10 cellular contexts compared by ENCODE assay signal in the genomic region with DNA sequence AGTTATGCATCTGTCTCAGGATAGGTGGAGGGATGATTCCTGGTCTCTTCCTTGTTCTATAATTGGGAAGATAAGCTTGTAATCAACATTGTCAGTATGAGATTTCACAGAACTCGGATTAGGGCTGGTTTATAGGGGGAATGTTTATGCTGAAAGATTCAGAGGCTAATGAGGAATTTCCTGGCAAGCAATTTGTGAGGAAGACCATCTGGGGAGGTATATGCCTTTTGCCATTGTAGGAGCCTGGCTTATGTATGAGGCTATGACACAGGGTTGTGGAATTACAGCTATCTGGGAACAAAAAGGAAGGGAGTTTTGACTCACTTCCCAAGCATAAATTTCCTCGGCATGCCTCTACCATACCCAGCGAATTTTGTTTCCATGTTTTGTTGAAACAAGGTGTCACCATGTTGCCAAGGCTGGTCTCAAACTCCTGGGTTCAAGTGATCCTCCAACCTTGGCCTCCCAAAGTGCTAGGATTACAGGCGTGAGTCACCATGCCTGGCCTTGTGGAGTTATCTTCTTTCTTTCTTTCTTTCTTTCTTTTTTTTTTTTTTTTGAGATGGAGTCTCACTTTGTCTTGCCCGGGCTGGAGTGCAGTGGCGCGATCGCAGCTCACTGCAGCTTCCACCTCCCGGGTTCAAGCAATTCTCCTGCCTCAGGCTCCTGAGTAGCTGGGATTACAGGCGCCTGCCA. TPM values are rescaled to one million over a fixed set of nuclear protein-coding genes. Genes with fewer than 3 reads are reported as not detected.
A peak's percentile ranks its signal among the peaks of the same experiment; 100 is the strongest.
DNase-seq lines count a peak whose midpoint lies in the region; ATAC-seq, FAIRE-seq and TF ChIP-seq lines count a peak whose summit lies in the region.
"Had no signal": no experiment of that assay in that cellular context is flagged by ENCODE, and none has a peak within 500 bp of the region (broad histone marks: within the 10 kb centered on the region; RNA-seq: fewer than 3 reads in every experiment).

No MANE protein-coding gene starts in this region.

- peak; percentile 100 for DNase-seq in EH (ENCODE audit: low read depth)
- peak; percentile 92 for DNase-seq in RPMI7951 (ENCODE audit: low read depth)
- no peak for DNase-seq in epithelial cell of prostate (ENCODE audit: low read depth, low spot score)
- no peak for DNase-seq in pancreas
- no peak for DNase-seq in NCI-H1105 treated with DMSO at 0.1 percent for 48 hours (lab: John Stamatoyannopoulos, UW)
- DNase-seq in NCI-H2107 treated with DMSO at 0.1 percent for 48 hours (lab: John Stamatoyannopoulos, UW; ENCODE audit: unreplicated experiment) = no peak
- DNase-seq in cortex of kidney (lab: John Stamatoyannopoulos, UW) = no peak
- no peak for DNase-seq in UCSD-AML1 (lab: John Stamatoyannopoulos, UW; ENCODE audit: unreplicated experiment)
- DNase-seq: effector CD4-positive, alpha-beta T cell; SHP77 treated with DMSO at 0.1 percent for 48 hours had no signal

- H3K4me3 ChIP-seq in pancreas = no peak overlapping the region

- no peaks in the 10 kb centered on the region for H3K9me3 ChIP-seq in pancreas

- H3K27ac ChIP-seq in epithelial cell of prostate (peak overlapping the region; percentile 94), pancreas (no peak overlapping the region)

- FAIRE-seq in pancreas (lab: Jason Lieb, UNC) = peak; percentile 26

- 84 to 87% methylated on average over 10 of the region's 10 CpGs for WGBS in pancreas, 2 donors

- intact Hi-C loops in pancreas (cut with DNase I) = no loop called here

- TF ChIP-seq CTCF in pancreas (IDR thresholded peaks at IDR 0.05) = no peak

- no peaks in the 10 kb centered on the region for H3K27me3 ChIP-seq in pancreas

- no peak for ATAC-seq in pancreas

- H3K36me3 ChIP-seq in pancreas = peaks cover 0 to 10% (median 0%) of the 10 kb centered on the region in 3 donors

- peaks cover 3 to 7% (median 7%) of the 10 kb centered on the region in 3 donors for H3K4me1 ChIP-seq in pancreas

RNA-seq across cellular contexts. Expression of a gene that starts 1.6 kb away (rescaled TPM):
- 63.6 and 83.4 TPM in 2 replicates for total RNA-seq in RPMI7951 (2014; rRNA removed; shearing (Covaris generic))
- total RNA-seq in pancreas = 10 to 100 TPM; 34.6 to 44.0 (median 38.3) TPM
- 10 to 100 TPM; 46.0 to 82.0 TPM for polyA plus RNA-seq in pancreas

RNA-seq across cellular contexts. Expression of a gene that starts 5.7 kb away (rescaled TPM):
- total RNA-seq in RPMI7951 (2014; rRNA removed; shearing (Covaris generic)) = 22.6 and 25.1 TPM in 2 replicates
- total RNA-seq in pancreas = 10 to 100 TPM in 5 of 6 donors, 1 to 10 TPM in 1; 9.6 to 21.2 (median 13.2) TPM
- 10 to 100 TPM; 15.8 to 21.1 TPM for polyA plus RNA-seq in pancreas

RNA-seq across cellular contexts. Expression of a gene that starts 14.0 kb away (rescaled TPM):
- 216 and 221 TPM in 2 replicates for total RNA-seq in RPMI7951 (2014; rRNA removed; shearing (Covaris generic))
- 10 to 100 TPM; 21.7 to 38.4 (median 24.1) TPM for total RNA-seq in pancreas
- polyA plus RNA-seq in pancreas = 10 to 100 TPM; 63.1 to 77.0 TPM

RNA-seq across cellular contexts. Expression of a gene that starts 14.2 kb away (rescaled TPM):
- total RNA-seq in RPMI7951 (2014; rRNA removed; shearing (Covaris generic)) = 22.6 and 36.8 TPM in 2 replicates
- total RNA-seq in pancreas = 10 to 100 TPM in 5 of 6 donors, 1 to 10 TPM in 1; 8.6 to 14.6 (median 10.9) TPM
- 10 to 100 TPM; 23.5 to 25.4 TPM for polyA plus RNA-seq in pancreas

RNA-seq across cellular contexts. Expression of a gene that starts 32.0 kb away (rescaled TPM):
- 66.7 and 80.4 TPM in 2 replicates for total RNA-seq in RPMI7951 (2014; rRNA removed; shearing (Covaris generic))
- total RNA-seq in pancreas = 10 to 100 TPM; 11.7 to 27.2 (median 13.9) TPM
- 10 to 100 TPM; 31.3 to 39.6 TPM for polyA plus RNA-seq in pancreas

Comparison
In these comparisons a context has a peak if more than half of its experiments do, and no peak if none do; other contexts are left out.
1. DNase-seq: peak in EH (single experiment) and RPMI7951 (single experiment); none in epithelial cell of prostate (single experiment), pancreas (0 of 6), NCI-H1105 treated with DMSO at 0.1 percent for 48 hours (single experiment), NCI-H2107 treated with DMSO at 0.1 percent for 48 hours (single experiment), cortex of kidney (single experiment) and UCSD-AML1 (single experiment).